1 cellular context compared by ENCODE assay signal in genomic region chr1:116538527-116538926, GRCh38.
TF ChIP-seq lines count a peak whose summit lies in the region.

No MANE protein-coding gene starts in this region.

TF ChIP-seq in HepG2, 621 proteins besides CTCF, POLR2A, EP300 and RAD21 (continued from another document and continues in another):
- TF ChIP-seq ARID5B (CRISPR knock-in tag; IDR thresholded peaks at IDR 0.05): peak; percentile 73
- no peak for TF ChIP-seq PAWR (CRISPR knock-in tag; IDR thresholded peaks at IDR 0.05; ENCODE audit: borderline replicate concordance)
- TF ChIP-seq ONECUT2 (CRISPR knock-in tag; IDR thresholded peaks at IDR 0.05): peak; percentile 57
- peak; percentile 53; the same call in 1 of the 2 replicates for TF ChIP-seq ATF7 (IDR thresholded peaks at IDR 0.05)
- TF ChIP-seq ATF7 (CRISPR knock-in tag; IDR thresholded peaks at IDR 0.05): no peak
- no peak for TF ChIP-seq ZNF75D (CRISPR knock-in tag; IDR thresholded peaks at IDR 0.05; ENCODE audit: borderline replicate concordance)
- 0 out of 2 replicates have a peak, but pooled peaks have one; percentile 33 for TF ChIP-seq ZMYM3 (CRISPR knock-in tag; IDR thresholded peaks at IDR 0.05)
- peak; percentile 46; the same call in 1 of the 2 replicates for TF ChIP-seq ZNF644 (CRISPR knock-in tag; IDR thresholded peaks at IDR 0.05; ENCODE audit: low read depth)
- TF ChIP-seq ZNF318 (CRISPR knock-in tag; IDR thresholded peaks at IDR 0.05): no peak
- no peak for TF ChIP-seq ARNTL (CRISPR knock-in tag; IDR thresholded peaks at IDR 0.05)
- no peak for TF ChIP-seq KLF11 (CRISPR knock-in tag; IDR thresholded peaks at IDR 0.05)
- TF ChIP-seq RNF219 (CRISPR knock-in tag; IDR thresholded peaks at IDR 0.05): no peak
- no peak for TF ChIP-seq NFYB (CRISPR knock-in tag; IDR thresholded peaks at IDR 0.05)
- no peak for TF ChIP-seq LRRFIP1 (CRISPR knock-in tag; conservative IDR thresholded peaks at IDR 0.05)
- TF ChIP-seq SAP130 (CRISPR knock-in tag; IDR thresholded peaks at IDR 0.05; ENCODE audit: low read depth): peak; percentile 71
- TF ChIP-seq JUNB (CRISPR knock-in tag; IDR thresholded peaks at IDR 0.05; ENCODE audit: borderline replicate concordance): peak; percentile 93
- no peak for TF ChIP-seq ZNF883 (CRISPR knock-in tag; IDR thresholded peaks at IDR 0.05; ENCODE audit: not compliant biosample characterization)
- TF ChIP-seq ATF7-NPFF (CRISPR knock-in tag; IDR thresholded peaks at IDR 0.05; ENCODE audit: low read depth): no peak
- TF ChIP-seq CCAR2 (optimal IDR thresholded peaks at IDR 0.05; ENCODE audit: low read depth, low read length): no peak
- TF ChIP-seq PAXIP1 (CRISPR knock-in tag; conservative IDR thresholded peaks at IDR 0.05): peak; percentile 62
- TF ChIP-seq ZNF34 (CRISPR knock-in tag; IDR thresholded peaks at IDR 0.05; ENCODE audit: borderline replicate concordance): no peak
- TF ChIP-seq ZNF768 (CRISPR knock-in tag; IDR thresholded peaks at IDR 0.05): no peak
- TF ChIP-seq HDAC1 (CRISPR knock-in tag; IDR thresholded peaks at IDR 0.05): peak; percentile 66
- TF ChIP-seq KLF16 (CRISPR knock-in tag; IDR thresholded peaks at IDR 0.05): 0 out of 4 replicates have a peak, but pooled peaks of 1 of the 2 experiments have one; percentile 18
- no peak for TF ChIP-seq NFE2L2 (IDR thresholded peaks at IDR 0.05; ENCODE audit: low read length)
- TF ChIP-seq BRCA1 (CRISPR knock-in tag; IDR thresholded peaks at IDR 0.05): no peak
- peak; percentile 51 for TF ChIP-seq GATAD2A (CRISPR knock-in tag; IDR thresholded peaks at IDR 0.05)
- TF ChIP-seq ZMAT3 (CRISPR knock-in tag; conservative IDR thresholded peaks at IDR 0.05): no peak
- TF ChIP-seq ZBTB42 (CRISPR knock-in tag; IDR thresholded peaks at IDR 0.05): no peak
- TF ChIP-seq GTF2F1 (IDR thresholded peaks at IDR 0.05; ENCODE audit: low read length): no peak
- peak; percentile 89; the same call in 1 of the 2 replicates for TF ChIP-seq JUN (CRISPR knock-in tag; IDR thresholded peaks at IDR 0.05)
- TF ChIP-seq RXRB (CRISPR knock-in tag; IDR thresholded peaks at IDR 0.05; ENCODE audit: borderline replicate concordance): peak; percentile 57; the same call in 1 of the 2 replicates
- no peak for TF ChIP-seq ZBTB4 (CRISPR knock-in tag; IDR thresholded peaks at IDR 0.05; ENCODE audit: borderline replicate concordance)
- TF ChIP-seq TEAD3 (CRISPR knock-in tag; optimal IDR thresholded peaks at IDR 0.05; ENCODE audit: borderline replicate concordance): no peak
- TF ChIP-seq ZNF563 (CRISPR knock-in tag; IDR thresholded peaks at IDR 0.05): no peak
- peak; percentile 98 for TF ChIP-seq FOSL2 (CRISPR knock-in tag; IDR thresholded peaks at IDR 0.05)
- peak; percentile 59; the same call in 1 of the 2 replicates for TF ChIP-seq DPF2 (CRISPR knock-in tag; IDR thresholded peaks at IDR 0.05; ENCODE audit: borderline replicate concordance, low read depth)
- no peak for TF ChIP-seq ATRX (CRISPR knock-in tag; IDR thresholded peaks at IDR 0.05; ENCODE audit: borderline replicate concordance)
